Comparison of ENCODE assay signal across 1 cellular context in genomic region chr6:43572015-43572414, GRCh38.
TF ChIP-seq lines count a peak whose summit lies in the region.

No MANE protein-coding gene starts in this region.

TF ChIP-seq in HCT116, 20 proteins besides CTCF, POLR2A, EP300 and RAD21:
- TF ChIP-seq EZH2 (IDR thresholded peaks at IDR 0.05) (no peak), SRF (IDR thresholded peaks at IDR 0.05; ENCODE audit: low read depth) (no peak)
